Comparison of ENCODE assay signal across 2 cellular contexts in genomic region chr16:4948903-4949766, GRCh38.
TF ChIP-seq lines count a peak whose summit lies in the region.

No MANE protein-coding gene starts in this region.

TF ChIP-seq in IMR-90, 13 proteins besides CTCF, POLR2A, EP300 and RAD21:
- TF ChIP-seq MXI1 (IDR thresholded peaks at IDR 0.05; ENCODE audit: borderline replicate concordance, low read depth, low read length) (no peak), RCOR1 (IDR thresholded peaks at IDR 0.05; ENCODE audit: insufficient replicate concordance, low read length) (no peak), SMC3 (IDR thresholded peaks at IDR 0.05; ENCODE audit: low read depth, low read length) (no peak), FOS (IDR thresholded peaks at IDR 0.05; ENCODE audit: low read depth, low read length) (no peak)

TF ChIP-seq in K562, 482 proteins besides CTCF, POLR2A, EP300 and RAD21:
- TF ChIP-seq ZNF263 (CRISPR knock-in tag; IDR thresholded peaks at IDR 0.05; ENCODE audit: borderline replicate concordance), result peak; percentile 72
- TF ChIP-seq NFIC (IDR thresholded peaks at IDR 0.05), result no peak
